In genomic region chr22:36281726-36282077, GRCh38 we compare ENCODE assay signal across 24 cellular contexts. TPM values are rescaled to one million over a fixed set of nuclear protein-coding genes. Genes with fewer than 3 reads are reported as not detected.
DNase-seq lines count a peak whose midpoint lies in the region; ATAC-seq, FAIRE-seq and TF ChIP-seq lines count a peak whose summit lies in the region.
"Had no signal": no experiment of that assay in that cellular context is flagged by ENCODE, and none has a peak within 500 bp of the region (broad histone marks: within the 10 kb centered on the region; RNA-seq: fewer than 3 reads in every experiment).

No MANE protein-coding gene starts in this region.

- H4K20me1 ChIP-seq in HepG2 (ENCODE audit: insufficient read depth, low read length), result no peaks in the 10 kb centered on the region

- intact Hi-C loops in HepG2 (cut with micrococcal nuclease; ENCODE audit: unreplicated experiment), result no loop called here
- intact Hi-C loops in right lobe of liver (cut with DNase I), result loop anchor here (10.0 kb wide), 2 partner anchors 47 to 87 kb away; partner anchors contain the start of gene APOL2 (in 2 of the 2)

- H2AFZ ChIP-seq in HepG2 (ENCODE audit: low read length) (no peak overlapping the region), neuronal stem cell (ENCODE audit: low read length) (no peak overlapping the region)

- H3K27me3 ChIP-seq in HepG2 (ENCODE audit: control insufficient read depth in 1 of 2, insufficient read depth in 2 of 2, low read length in 2 of 2) (no peaks in the 10 kb centered on the region), right lobe of liver (no peaks in the 10 kb centered on the region), neuronal stem cell (ENCODE audit: control insufficient read depth in 3 of 3, insufficient read depth in 3 of 3, low read depth in 1 of 3, low read length in 3 of 3) (no peaks in the 10 kb centered on the region)
- H3K27me3 ChIP-seq: gastrocnemius medialis, left lung had no signal

- no peak for TF ChIP-seq EP300 in HepG2 (IDR thresholded peaks at IDR 0.05; ENCODE audit: low read depth in 2 of 2, low read length in 2 of 2)
- TF ChIP-seq EP300 in HepG2 (CRISPR knock-in tag; IDR thresholded peaks at IDR 0.05; ENCODE audit: borderline replicate concordance), result no peak

- no peak overlapping the region for H3K18ac ChIP-seq in neuronal stem cell (ENCODE audit: low read length)

- POLR2A ChIA-PET in HepG2 (lab: Yijun Ruan, JAX), result interaction anchor here (1.2 kb wide), 1 partner anchor 31 kb away, joined by 4 read pairs; no protein-coding TSS in a partner anchor

- no peak for FAIRE-seq in HepG2 (lab: Jason Lieb, UNC)
- FAIRE-seq: GM12891, H54, HTR-8/SVneo had no signal

- H3K9ac ChIP-seq in HepG2 (ENCODE audit: insufficient read depth, low read depth, low read length) (no peak overlapping the region), neuronal stem cell (ENCODE audit: low read depth, low read length, poor library complexity) (no peak overlapping the region)

- H3K4me1 ChIP-seq in HepG2 (ENCODE audit: insufficient read depth, low read length) (peaks cover 38% of the 10 kb centered on the region), right lobe of liver (peaks cover 0 to 53% (median 26%) of the 10 kb centered on the region in 4 donors), neuronal stem cell (ENCODE audit: control insufficient read depth in 2 of 2, insufficient read depth in 1 of 2, low read depth in 1 of 2, low read length in 2 of 2) (peaks cover 0 to 3% of the 10 kb centered on the region in 2 donors), urinary bladder (ENCODE audit: insufficient read depth) (no peaks in the 10 kb centered on the region)

- no peak for TF ChIP-seq CTCF in HepG2 (CRISPR knock-in tag; IDR thresholded peaks at IDR 0.05)
- no peak for TF ChIP-seq CTCF in right lobe of liver (IDR thresholded peaks at IDR 0.05)

- no peak overlapping the region for H2BK15ac ChIP-seq in neuronal stem cell (ENCODE audit: low read length)

- H3K9me3 ChIP-seq in HepG2 (ENCODE audit: low read length) (no peaks in the 10 kb centered on the region), right lobe of liver (no peaks in the 10 kb centered on the region), neuronal stem cell (replicated peaks in 1 of 2; ENCODE audit: control insufficient read depth in 2 of 2, insufficient read depth in 1 of 2, low read depth in 1 of 2, low read length in 2 of 2) (no peaks in the 10 kb centered on the region)
- H3K9me3 ChIP-seq: gastrocnemius medialis, left lung, thoracic aorta had no signal

- no peak for TF ChIP-seq RAD21 in HepG2 (CRISPR knock-in tag; IDR thresholded peaks at IDR 0.05)

- no peak overlapping the region for H2AK5ac ChIP-seq in neuronal stem cell (ENCODE audit: low read depth, low read length)

- H3K36me3 ChIP-seq in HepG2 (replicated peaks in 1 of 2; ENCODE audit: control insufficient read depth in 1 of 2, insufficient read depth in 2 of 2, low read length in 2 of 2) (peaks cover 24 to 41% of the 10 kb centered on the region in 2 experiments), right lobe of liver (peaks cover 17 to 52% (median 33%) of the 10 kb centered on the region in 4 donors), neuronal stem cell (replicated peaks in 1 of 2; ENCODE audit: control insufficient read depth in 2 of 2, insufficient read depth in 2 of 2, low read length in 2 of 2) (peaks cover 50 to 67% of the 10 kb centered on the region in 2 donors), urinary bladder (ENCODE audit: insufficient read depth) (peaks cover 11% of the 10 kb centered on the region)

- no peak overlapping the region for H2BK12ac ChIP-seq in neuronal stem cell (ENCODE audit: low read length)

- no peaks in the 10 kb centered on the region for H3K79me1 ChIP-seq in neuronal stem cell (ENCODE audit: low read depth, low read length)

- no peak overlapping the region for H3K4ac ChIP-seq in neuronal stem cell (ENCODE audit: low read length)

- H4K8ac ChIP-seq in neuronal stem cell (ENCODE audit: low read depth, low read length), result no peak overlapping the region

- peak overlapping the region; percentile 64 for H2BK120ac ChIP-seq in neuronal stem cell (ENCODE audit: low read depth, low read length)

- no peak overlapping the region for H4K91ac ChIP-seq in neuronal stem cell (ENCODE audit: low read depth, low read length, poor library complexity)

- CTCF ChIA-PET in HepG2 (lab: Yijun Ruan, JAX; ENCODE audit: low intra/inter-chr PET ratio, low total read pairs), result no interaction called here

- H3K79me2 ChIP-seq in HepG2 (ENCODE audit: insufficient read depth, low read length), result no peaks in the 10 kb centered on the region

- no peak for DNase-seq in HepG2 (ENCODE audit: low spot score)
- no peak for DNase-seq in right lobe of liver
- no peak for DNase-seq in neuronal stem cell (ENCODE audit: low spot score)
- no peak for DNase-seq in NCI-H2171 (lab: John Stamatoyannopoulos, UW)
- DNase-seq: C1 segment of cervical spinal cord; effector memory CD4-positive, alpha-beta T cell; gastrocnemius medialis; hypothalamus; NCI-H1694 treated with DMSO at 0.1 percent for 48 hours; NCI-H774; stimulated activated CD4-positive, alpha-beta T cell treated with anti-CD3 and anti-CD28 coated beads, Interleukin-1b, Interleukin-23, amount 100 ng/mL, for 48 hours; T-helper 9 cell; WERI-Rb-1 had no signal

- in situ Hi-C loops in HepG2 (cut with HindIII; ENCODE audit: extremely low pct_ligation_motif_present, low pct_unique_long_range_greater_than_20kb), result loop anchor here (10.0 kb wide), 1 partner anchor 47 kb away; the partner anchor contains the start of gene APOL2

- no peak for ATAC-seq in HepG2
- ATAC-seq in right lobe of liver, result no peak
- no peak for ATAC-seq in HG03565 (IDR thresholded peaks at IDR 0.05; ENCODE audit: unreplicated experiment)
- ATAC-seq in GM21576 (IDR thresholded peaks at IDR 0.05; ENCODE audit: unreplicated experiment), result no peak
- ATAC-seq: esophagus mucosa, gastrocnemius medialis, left lung had no signal

- no TSS peak for BruUV-seq in HepG2 (replicated peaks; lab: Mats Ljungman, UMichigan)

- H3K4me2 ChIP-seq in HepG2 (ENCODE audit: low read depth, low read length) (no peak overlapping the region), neuronal stem cell (ENCODE audit: insufficient read depth, low read length, poor library complexity, severe bottlenecking) (no peak overlapping the region)

- TF ChIP-seq POLR2A in HepG2 (IDR thresholded peaks at IDR 0.05; ENCODE audit: insufficient read depth in 1 of 2, low read depth in 2 of 2, low read length in 2 of 2) (no peak), right lobe of liver (IDR thresholded peaks at IDR 0.05) (no peak)

- 99% methylated on average over 9 of the region's 9 CpGs for WGBS in HepG2 (ENCODE audit: low lambda C conversion rate)
- 85% methylated on average over 8 of the region's 9 CpGs for WGBS in right lobe of liver (ENCODE audit: insufficient coverage, low coverage, low lambda C conversion rate, missing lambda C conversion rate)
- no CpG with 5 or more reads among the region's 9 CpGs for WGBS in neuronal stem cell (ENCODE audit: extremely low coverage in 2 of 2, insufficient read length in 2 of 2, insufficient replicate concordance in 1 of 2), 2 donors
- WGBS in urinary bladder, result 85% methylated on average over 9 of the region's 9 CpGs

- no peak overlapping the region for H2BK5ac ChIP-seq in neuronal stem cell (ENCODE audit: low read length)

- H3K4me3 ChIP-seq in HepG2 (replicated peaks in 1 of 3; ENCODE audit: insufficient read depth in 1 of 3, low read depth in 2 of 3, low read length in 3 of 3) (no peak overlapping the region), right lobe of liver (no peak overlapping the region), neuronal stem cell (ENCODE audit: low read length in 2 of 2) (no peak overlapping the region), urinary bladder (ENCODE audit: low read depth, low read length) (no peak overlapping the region)
- H3K4me3 ChIP-seq: gastrocnemius medialis, left lung, thoracic aorta had no signal

- H3K23ac ChIP-seq in neuronal stem cell (ENCODE audit: low read depth, low read length, poor library complexity), result no peak overlapping the region

- peak overlapping the region; percentile 33 for H3K27ac ChIP-seq in HepG2 (ENCODE audit: extremely low read length, insufficient read depth, low read length)
- H3K27ac ChIP-seq in right lobe of liver, result no peak overlapping the region
- peak overlapping the region; percentile 19 for H3K27ac ChIP-seq in cingulate gyrus (ENCODE audit: low read depth, low read length)
- no peak overlapping the region for H3K27ac ChIP-seq in neuronal stem cell (replicated peaks; ENCODE audit: low read length)
- H3K27ac ChIP-seq in urinary bladder (ENCODE audit: low read depth), result peak overlapping the region; percentile 19
- H3K27ac ChIP-seq: gastrocnemius medialis, left lung, WERI-Rb-1 had no signal

- H3K14ac ChIP-seq in neuronal stem cell (ENCODE audit: low read length), result no peak overlapping the region

RNA-seq across cellular contexts. Expression of gene APOL1, which starts 28.8 kb away (rescaled TPM):
- 11.2 and 20.3 TPM in 2 replicates for total RNA-seq in HepG2 (2016; rRNA removed; fragmentation: Illumina TruSeq; extraction: Trizol)
- total RNA-seq in HepG2 (2016; cell fraction: cytosol; rRNA removed; fragmentation: Illumina TruSeq; extraction: Trizol; ENCODE audit: low read depth), result 2.3 and 2.8 TPM in 2 replicates
- 10.1 and 20.9 TPM in 2 replicates for total RNA-seq in HepG2 (2016; cell fraction: insoluble cytoplasmic fraction; rRNA removed; fragmentation: Illumina TruSeq; extraction: Trizol)
- 3.2 and 3.4 TPM in 2 replicates for total RNA-seq in HepG2 (2016; cell fraction: membrane; rRNA removed; fragmentation: Illumina TruSeq; extraction: Trizol)
- total RNA-seq in HepG2 (2016; cell fraction: nucleus; rRNA removed; fragmentation: Illumina TruSeq; extraction: Trizol), result 19.4 and 20.3 TPM in 2 replicates
- polyA plus RNA-seq in HepG2 (2011; rRNA removed), result 75.0 and 124 TPM in 2 replicates
- 57.2 and 84.6 TPM in 2 replicates for polyA plus RNA-seq in HepG2 (2011; cell fraction: cytosol; rRNA removed)
- 110 and 144 TPM in 2 replicates for polyA plus RNA-seq in HepG2 (2011; cell fraction: nucleus; rRNA removed)
- polyA plus RNA-seq in HepG2 (2012), result 126 and 159 TPM in 2 replicates
- polyA plus RNA-seq in HepG2 (2016; cell fraction: cytosol; fragmentation: Illumina TruSeq; extraction: Trizol; ENCODE audit: low read depth), result 2.5 and 2.9 TPM in 2 replicates
- 12.0 and 13.0 TPM in 2 replicates for polyA plus RNA-seq in HepG2 (2016; cell fraction: insoluble cytoplasmic fraction; fragmentation: Illumina TruSeq; extraction: Trizol; ENCODE audit: low read depth)
- 3.3 and 3.8 TPM in 2 replicates for polyA plus RNA-seq in HepG2 (2016; cell fraction: membrane; fragmentation: Illumina TruSeq; extraction: Trizol; ENCODE audit: low read depth)
- polyA plus RNA-seq in HepG2 (2016; cell fraction: nucleus; fragmentation: Illumina TruSeq; extraction: Trizol; ENCODE audit: insufficient read depth, low read depth), result 37.3 and 42.3 TPM in 2 replicates
- polyA minus RNA-seq in HepG2 (2011; rRNA and poly(A)+ RNA removed; ENCODE audit: low replicate concordance), result 2.0 and 61.9 TPM in 2 replicates
- polyA minus RNA-seq in HepG2 (2011; cell fraction: cytosol; rRNA and poly(A)+ RNA removed), result 61.5 and 88.3 TPM in 2 replicates
- polyA minus RNA-seq in HepG2 (2011; cell fraction: nucleus; rRNA and poly(A)+ RNA removed), result 34.2 and 54.7 TPM in 2 replicates
- 100 to 1,000 TPM in 5 of 6 experiments, 10 to 100 TPM in 1; 85.1 to 299 (median 119) TPM for total RNA-seq in right lobe of liver
- 0.06 TPM for polyA plus RNA-seq in neuronal stem cell (2013, experiment 1 of 2)
- polyA plus RNA-seq in neuronal stem cell (2013, experiment 2 of 2), result 0.03 TPM
- total RNA-seq in urinary bladder, result 22.9 TPM
- polyA plus RNA-seq in urinary bladder, result 71.5 TPM
- polyA plus RNA-seq: neural cell had no signal

RNA-seq across cellular contexts. Expression of gene APOL2, which starts 42.4 kb away (rescaled TPM):
- total RNA-seq in HepG2 (2016; rRNA removed; fragmentation: Illumina TruSeq; extraction: Trizol) (28.7 and 34.3 TPM in 2 replicates), right lobe of liver (100 to 1,000 TPM in 1 of 6 experiments, 10 to 100 TPM in 5; 40.8 to 121 (median 57.5) TPM), urinary bladder (35.5 TPM)
- total RNA-seq in HepG2 (2016; cell fraction: cytosol; rRNA removed; fragmentation: Illumina TruSeq; extraction: Trizol; ENCODE audit: low read depth), result 2.5 and 3.6 TPM in 2 replicates
- total RNA-seq in HepG2 (2016; cell fraction: insoluble cytoplasmic fraction; rRNA removed; fragmentation: Illumina TruSeq; extraction: Trizol), result 27.0 and 29.3 TPM in 2 replicates
- total RNA-seq in HepG2 (2016; cell fraction: membrane; rRNA removed; fragmentation: Illumina TruSeq; extraction: Trizol), result 8.2 and 9.0 TPM in 2 replicates
- total RNA-seq in HepG2 (2016; cell fraction: nucleus; rRNA removed; fragmentation: Illumina TruSeq; extraction: Trizol), result 16.8 and 21.4 TPM in 2 replicates
- polyA plus RNA-seq in HepG2 (2011; rRNA removed) (51.2 and 94.4 TPM in 2 replicates), urinary bladder (46.1 TPM)
- 53.4 and 72.6 TPM in 2 replicates for polyA plus RNA-seq in HepG2 (2011; cell fraction: cytosol; rRNA removed)
- 195 and 245 TPM in 2 replicates for polyA plus RNA-seq in HepG2 (2011; cell fraction: nucleus; rRNA removed)
- 58.3 and 88.7 TPM in 2 replicates for polyA plus RNA-seq in HepG2 (2012)
- polyA plus RNA-seq in HepG2 (2016; cell fraction: cytosol; fragmentation: Illumina TruSeq; extraction: Trizol; ENCODE audit: low read depth), result 1.8 TPM in 2 replicates
- polyA plus RNA-seq in HepG2 (2016; cell fraction: insoluble cytoplasmic fraction; fragmentation: Illumina TruSeq; extraction: Trizol; ENCODE audit: low read depth), result 20.2 and 26.3 TPM in 2 replicates
- polyA plus RNA-seq in HepG2 (2016; cell fraction: membrane; fragmentation: Illumina TruSeq; extraction: Trizol; ENCODE audit: low read depth), result 4.4 and 5.1 TPM in 2 replicates
- 31.6 and 34.2 TPM in 2 replicates for polyA plus RNA-seq in HepG2 (2016; cell fraction: nucleus; fragmentation: Illumina TruSeq; extraction: Trizol; ENCODE audit: insufficient read depth, low read depth)
- 34.5 and 120 TPM in 2 replicates for polyA minus RNA-seq in HepG2 (2011; rRNA and poly(A)+ RNA removed; ENCODE audit: low replicate concordance)
- polyA minus RNA-seq in HepG2 (2011; cell fraction: cytosol; rRNA and poly(A)+ RNA removed), result 39.4 and 67.2 TPM in 2 replicates
- 44.7 and 77.3 TPM in 2 replicates for polyA minus RNA-seq in HepG2 (2011; cell fraction: nucleus; rRNA and poly(A)+ RNA removed)
- polyA plus RNA-seq in neuronal stem cell (2013, experiment 1 of 2), result 4.3 TPM
- 4.7 TPM for polyA plus RNA-seq in neuronal stem cell (2013, experiment 2 of 2)
- polyA plus RNA-seq: neural cell had no signal

Comparison
In these comparisons a context has a peak if more than half of its experiments do, and no peak if none do; other contexts are left out.
1. H3K27ac ChIP-seq: peak in HepG2 (single experiment), cingulate gyrus (single experiment) and urinary bladder (single experiment); none in right lobe of liver (0 of 3) and neuronal stem cell (single experiment).